ENCODE assay signal across 27 cellular contexts in genomic region chr15:70420421-70421196, GRCh38.
DNase-seq lines count a peak whose midpoint lies in the region; ATAC-seq and TF ChIP-seq lines count a peak whose summit lies in the region.
"Had no signal": no experiment of that assay in that cellular context is flagged by ENCODE, and none has a peak within 500 bp of the region (broad histone marks: within the 10 kb centered on the region; RNA-seq: fewer than 3 reads in every experiment).

No MANE protein-coding gene starts in this region.

- H3K4me2 ChIP-seq in SK-N-SH: no peak overlapping the region

- no peaks in the 10 kb centered on the region for H3K9me3 ChIP-seq in SK-N-SH
- H3K9me3 ChIP-seq in upper lobe of right lung: no peaks in the 10 kb centered on the region
- H3K9me3 ChIP-seq: breast epithelium, Caco-2, colonic mucosa, Peyer's patch, thoracic aorta had no signal

- no peak overlapping the region for H2AFZ ChIP-seq in SK-N-SH (ENCODE audit: low read depth)

- intact Hi-C loops in upper lobe of right lung (cut with DNase I): no loop called here

- ATAC-seq in SK-N-SH treated with all-trans-retinoic acid at 6 μM for 48 hours (no peak), upper lobe of right lung (no peak), GM21576 (IDR thresholded peaks at IDR 0.05; ENCODE audit: unreplicated experiment) (no peak)
- ATAC-seq: activated T-cell treated with anti-CD3 and anti-CD28 coated beads, Interleukin-2, amount 50 U/mL, for 72 hours; esophagus mucosa; GM12878; sciatic nerve; T-helper 17 cell had no signal

- TF ChIP-seq RAD21 in SK-N-SH (IDR thresholded peaks at IDR 0.05; ENCODE audit: low read length): no peak

- no peaks in the 10 kb centered on the region for H4K20me1 ChIP-seq in SK-N-SH (ENCODE audit: insufficient read depth)

- no peaks in the 10 kb centered on the region for H3F3A ChIP-seq in SK-N-SH (replicated peaks; ENCODE audit: insufficient read depth)

- no peak overlapping the region for H3K4me3 ChIP-seq in SK-N-SH (ENCODE audit: low read depth in 2 of 2, low read length in 1 of 2)
- no peak overlapping the region for H3K4me3 ChIP-seq in upper lobe of right lung
- H3K4me3 ChIP-seq: breast epithelium, colonic mucosa, GM12878, HAP-1, Peyer's patch, thoracic aorta had no signal

- H3K9ac ChIP-seq in SK-N-SH: no peak overlapping the region

- no peak for TF ChIP-seq CTCF in SK-N-SH (IDR thresholded peaks at IDR 0.05)
- no peak for TF ChIP-seq CTCF in upper lobe of right lung (IDR thresholded peaks at IDR 0.05)

- peak; percentile 60 for DNase-seq in SK-N-SH
- peak; percentile 60 for DNase-seq in NCI-H69 (lab: John Stamatoyannopoulos, UW)
- peak; percentile 73 for DNase-seq in iPS-NIHi11 (ENCODE audit: low spot score)
- peak; percentile 22 for DNase-seq in upper lobe of right lung
- no peak for DNase-seq in HuH-7 (ENCODE audit: low spot score)
- no peak for DNase-seq in activated CD4-positive, alpha-beta T cell treated with anti-CD3 and anti-CD28 coated beads, Interleukin-2, amount 50 U/mL, for 4 hours
- DNase-seq: activated CD4-positive, alpha-beta T cell treated with anti-CD3 and anti-CD28 coated beads for 4 hours; activated naive CD4-positive, alpha-beta T cell treated with anti-CD3 and anti-CD28 coated beads, Interleukin-2, amount 10 ng/mL, durations not matched to agents 7 days and 5 days; activated T-cell treated with anti-CD3 and anti-CD28 coated beads, Interleukin-2, amount 50 U/mL, for 72 hours; amniotic stem cell; C1 segment of cervical spinal cord; Caco-2; colonic mucosa; effector memory CD4-positive, alpha-beta T cell; foreskin melanocyte; Peyer's patch; SIG-M5; stimulated activated naive CD4-positive, alpha-beta T cell treated with Interleukin-2 at 50 U/mL for 16 hours; T-helper 17 cell had no signal

- H3K27me3 ChIP-seq in SK-N-SH (ENCODE audit: insufficient read depth) (peaks cover 44% of the 10 kb centered on the region), upper lobe of right lung (no peaks in the 10 kb centered on the region)
- H3K27me3 ChIP-seq: breast epithelium, colonic mucosa, Peyer's patch had no signal

- H3K9me2 ChIP-seq in SK-N-SH: no peaks in the 10 kb centered on the region

- POLR2A ChIA-PET in SK-N-SH (lab: Yijun Ruan, JAX): no interaction called here

- no peak for TF ChIP-seq EP300 in SK-N-SH (IDR thresholded peaks at IDR 0.05; ENCODE audit: borderline replicate concordance in 1 of 2, low read depth in 1 of 2, low read length in 1 of 2)

- 70% methylated on average over 6 of the region's 6 CpGs for WGBS in SK-N-SH (ENCODE audit: low lambda C conversion rate)

- H3K4me1 ChIP-seq in SK-N-SH (ENCODE audit: control insufficient read depth in 1 of 2, insufficient read depth in 2 of 2, low read depth in 1 of 2, low read length in 1 of 2) (peaks cover 0 to 3% of the 10 kb centered on the region in 2 experiments; a peak in 1 of 4 replicates), upper lobe of right lung (no peaks in the 10 kb centered on the region)
- H3K4me1 ChIP-seq: breast epithelium, Caco-2, colonic mucosa, HAP-1, Peyer's patch had no signal

- H3K27ac ChIP-seq in SK-N-SH (ENCODE audit: low read depth in 2 of 2, low read length in 1 of 2) (no peak overlapping the region), upper lobe of right lung (no peak overlapping the region)
- H3K27ac ChIP-seq: breast epithelium, colonic mucosa, Peyer's patch, thoracic aorta had no signal

- H3K36me3 ChIP-seq in SK-N-SH (replicated peaks in 1 of 2; ENCODE audit: control insufficient read depth in 1 of 2, insufficient read depth in 2 of 2, low read length in 1 of 2) (no peaks in the 10 kb centered on the region), upper lobe of right lung (no peaks in the 10 kb centered on the region)
- H3K36me3 ChIP-seq: breast epithelium, colonic mucosa, HAP-1, Peyer's patch, thoracic aorta had no signal

- H3K79me2 ChIP-seq in SK-N-SH (ENCODE audit: insufficient read depth): no peaks in the 10 kb centered on the region

- CTCF ChIA-PET in SK-N-SH (lab: Yijun Ruan, JAX): interaction anchor here (0.6 to 0.9 kb wide), 2 partner anchors 35 to 228 kb away, joined by 3 to 5 read pairs; no protein-coding TSS in a partner anchor

TF ChIP-seq in SK-N-SH, 30 proteins besides CTCF, POLR2A, EP300 and RAD21 (continues in another document):
- no peak for TF ChIP-seq ZBTB33 (IDR thresholded peaks at IDR 0.05; ENCODE audit: borderline replicate concordance, low read depth)
- no peak for TF ChIP-seq SIN3A (IDR thresholded peaks at IDR 0.05; ENCODE audit: borderline replicate concordance, low read depth, low read length)
- no peak for TF ChIP-seq SMC3 (IDR thresholded peaks at IDR 0.05; ENCODE audit: low read depth, low read length)
- TF ChIP-seq ELF1 (IDR thresholded peaks at IDR 0.05): no peak
- no peak for TF ChIP-seq YY1 (IDR thresholded peaks at IDR 0.05; ENCODE audit: low read depth)
- no peak for TF ChIP-seq MXI1 (IDR thresholded peaks at IDR 0.05; ENCODE audit: low read depth, low read length)
- TF ChIP-seq TCF12 (IDR thresholded peaks at IDR 0.05): no peak
- TF ChIP-seq POLR2AphosphoS5 (IDR thresholded peaks at IDR 0.05; ENCODE audit: low read depth, low read length): no peak
- no peak for TF ChIP-seq PBX3 (IDR thresholded peaks at IDR 0.05)
- TF ChIP-seq MAX (IDR thresholded peaks at IDR 0.05; ENCODE audit: low read depth): no peak

TF ChIP-seq in SK-N-SH treated with all-trans-retinoic acid at 6 μM for 48 hours, 23 proteins besides CTCF, POLR2A, EP300 and RAD21:
- no peak for TF ChIP-seq CREB5 (CRISPR knock-in tag; IDR thresholded peaks at IDR 0.05; ENCODE audit: low read depth)
- no peak for TF ChIP-seq CSRNP3 (CRISPR knock-in tag; IDR thresholded peaks at IDR 0.05)
- TF ChIP-seq TOX (CRISPR knock-in tag; IDR thresholded peaks at IDR 0.05; ENCODE audit: borderline replicate concordance): no peak
- TF ChIP-seq ESRRG (CRISPR knock-in tag; IDR thresholded peaks at IDR 0.05): no peak
- TF ChIP-seq POU6F1 (CRISPR knock-in tag; IDR thresholded peaks at IDR 0.05; ENCODE audit: borderline replicate concordance, low read depth): no peak
- TF ChIP-seq ARNTL (CRISPR knock-in tag; IDR thresholded peaks at IDR 0.05; ENCODE audit: borderline replicate concordance, low read depth): no peak
- TF ChIP-seq ZFP30 (CRISPR knock-in tag; IDR thresholded peaks at IDR 0.05): no peak
- no peak for TF ChIP-seq PATZ1 (CRISPR knock-in tag; IDR thresholded peaks at IDR 0.05; ENCODE audit: borderline replicate concordance)
- no peak for TF ChIP-seq ZNF565 (CRISPR knock-in tag; conservative IDR thresholded peaks at IDR 0.05; ENCODE audit: low read depth)
- no peak for TF ChIP-seq SNAI2 (CRISPR knock-in tag; IDR thresholded peaks at IDR 0.05)

Comparison
In these comparisons a context has a peak if more than half of its experiments do, and no peak if none do; other contexts are left out.
1. DNase-seq: peak in SK-N-SH (single experiment), NCI-H69 (single experiment), iPS-NIHi11 (single experiment) and upper lobe of right lung (single experiment); none in HuH-7 (single experiment) and activated CD4-positive, alpha-beta T cell treated with anti-CD3 and anti-CD28 coated beads, Interleukin-2, amount 50 U/mL, for 4 hours (0 of 2).